1 cellular context compared by ENCODE assay signal in the genomic region with DNA sequence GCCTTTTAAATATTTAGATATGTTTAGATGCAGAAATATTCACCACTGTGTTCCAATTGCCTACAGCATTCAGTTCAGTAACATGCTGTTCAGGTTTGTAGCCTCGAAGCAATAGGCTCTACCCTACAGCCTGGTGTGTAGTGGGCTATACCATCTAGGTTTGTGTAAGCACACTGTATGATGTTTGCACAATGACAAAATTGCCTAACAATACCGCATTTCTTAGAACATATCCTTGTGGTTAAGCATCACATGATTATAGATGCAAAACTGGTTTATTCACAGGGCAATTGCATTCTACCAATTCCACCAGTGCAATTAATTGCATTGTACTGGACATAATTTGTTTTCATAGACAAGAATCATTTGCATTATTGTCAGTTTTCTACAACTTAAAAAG.
TF ChIP-seq lines count a peak whose summit lies in the region.

No MANE protein-coding gene starts in this region.

TF ChIP-seq in HepG2, 621 proteins besides CTCF, POLR2A, EP300 and RAD21:
- TF ChIP-seq ZNF33B (CRISPR knock-in tag; IDR thresholded peaks at IDR 0.05) (no peak), CEBPG (CRISPR knock-in tag; IDR thresholded peaks at IDR 0.05) (0 out of 2 replicates have a peak, but pooled peaks have one; percentile 4)
